21 cellular contexts compared by ENCODE assay signal in the genomic region with DNA sequence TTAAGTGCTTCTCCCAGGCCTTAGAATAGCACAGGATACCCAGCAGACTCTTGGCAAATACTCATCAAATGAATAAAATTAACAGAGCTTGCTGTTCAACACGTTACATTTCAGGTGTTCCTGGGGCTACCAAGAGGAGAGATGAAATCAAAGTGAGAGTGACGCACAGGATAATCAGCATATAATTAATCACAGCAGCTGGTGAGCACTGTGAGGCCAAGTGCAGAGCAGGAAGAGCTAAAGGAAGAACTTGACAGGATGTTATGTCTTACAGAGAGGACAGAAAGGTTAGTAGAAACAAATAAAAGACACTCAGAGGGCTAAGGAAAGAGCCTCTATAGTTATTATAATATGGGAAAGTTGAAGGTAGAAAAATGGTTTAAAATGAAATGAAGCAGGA. TPM values are rescaled to one million over a fixed set of nuclear protein-coding genes. Genes with fewer than 3 reads are reported as not detected.
DNase-seq lines count a peak whose midpoint lies in the region; ATAC-seq and TF ChIP-seq lines count a peak whose summit lies in the region.
"Had no signal": no experiment of that assay in that cellular context is flagged by ENCODE, and none has a peak within 500 bp of the region (broad histone marks: within the 10 kb centered on the region; RNA-seq: fewer than 3 reads in every experiment).

No MANE protein-coding gene starts in this region.

- intact Hi-C loops in activated CD8-positive, alpha-beta T cell treated with anti-CD3 and anti-CD28 coated beads for 36 hours (cut with micrococcal nuclease), result no loop called here
- intact Hi-C loops in right cardiac atrium (cut with DNase I), result no loop called here

- peaks cover 31% of the 10 kb centered on the region for H3K36me3 Mint-ChIP-seq in activated naive CD8-positive, alpha-beta T cell treated with anti-CD3 and anti-CD28 coated beads, Interleukin-2, amount 10 ng/mL, durations not matched to agents 7 days and 5 days
- peaks cover 41% of the 10 kb centered on the region for H3K36me3 Mint-ChIP-seq in activated naive CD8-positive, alpha-beta T cell treated with anti-CD3 and anti-CD28 coated beads for 36 hours
- peaks cover 63% of the 10 kb centered on the region for H3K36me3 Mint-ChIP-seq in activated CD8-positive, alpha-beta T cell treated with anti-CD3 and anti-CD28 coated beads for 36 hours (ENCODE audit: low read depth)

- H3K4me1 Mint-ChIP-seq in activated naive CD8-positive, alpha-beta T cell treated with anti-CD3 and anti-CD28 coated beads, Interleukin-2, amount 10 ng/mL, durations not matched to agents 7 days and 5 days, result peaks cover 34% of the 10 kb centered on the region
- peaks cover 41% of the 10 kb centered on the region for H3K4me1 Mint-ChIP-seq in activated naive CD8-positive, alpha-beta T cell treated with anti-CD3 and anti-CD28 coated beads for 36 hours
- H3K4me1 Mint-ChIP-seq in activated CD8-positive, alpha-beta T cell treated with anti-CD3 and anti-CD28 coated beads for 36 hours (ENCODE audit: low read depth), result peaks cover 52% of the 10 kb centered on the region

- CTCF ChIA-PET in activated CD8-positive, alpha-beta T cell treated with anti-CD3 and anti-CD28 coated beads for 36 hours (lab: Charles Lee), result interaction anchor here (1.1 to 1.6 kb wide), 3 partner anchors 15 to 152 kb away, joined by 4 to 5 read pairs (median 4); a partner anchor contains a TSS

- no peak overlapping the region for H3K4me3 Mint-ChIP-seq in activated naive CD8-positive, alpha-beta T cell treated with anti-CD3 and anti-CD28 coated beads, Interleukin-2, amount 10 ng/mL, durations not matched to agents 7 days and 5 days
- no peak overlapping the region for H3K4me3 Mint-ChIP-seq in activated naive CD8-positive, alpha-beta T cell treated with anti-CD3 and anti-CD28 coated beads for 36 hours
- no peak overlapping the region for H3K4me3 Mint-ChIP-seq in activated CD8-positive, alpha-beta T cell treated with anti-CD3 and anti-CD28 coated beads for 36 hours
- H3K4me3 Mint-ChIP-seq: naive B cell; stimulated activated memory B cell treated with anti-CD40 and anti-IgM and Interleukin-4, amounts not matched to agents 10 μg/mL and 1 μg/mL and 100 μg/mL, for 72 hours had no signal

- no peaks in the 10 kb centered on the region for H3K9me3 ChIP-seq in right cardiac atrium (ENCODE audit: control insufficient read depth, low read length)
- H3K9me3 ChIP-seq: ovary had no signal

- no peak for TF ChIP-seq CTCF in activated CD8-positive, alpha-beta T cell treated with anti-CD3 and anti-CD28 coated beads for 36 hours (IDR thresholded peaks at IDR 0.05)

- DNase-seq in NCI-H1417 (lab: John Stamatoyannopoulos, UW) (peak in 2 of 3 experiments; percentile 8 to 61), NCI-H1417 treated with DMSO at 0.1 percent for 48 hours (lab: John Stamatoyannopoulos, UW) (no peak), right cardiac atrium (no peak), NCI-H128 (lab: John Stamatoyannopoulos, UW; ENCODE audit: unreplicated experiment) (no peak), SK-N-DZ (ENCODE audit: low spot score) (no peak)
- DNase-seq in activated naive CD8-positive, alpha-beta T cell treated with anti-CD3 and anti-CD28 coated beads, Interleukin-2, amount 10 ng/mL, durations not matched to agents 7 days and 5 days, result no peak
- DNase-seq in activated naive CD8-positive, alpha-beta T cell treated with anti-CD3 and anti-CD28 coated beads for 36 hours, result no peak
- no peak for DNase-seq in activated CD8-positive, alpha-beta T cell treated with anti-CD3 and anti-CD28 coated beads for 36 hours
- DNase-seq: 8988T; cerebellar nuclear complex; GDM1; HCEC 1CT; left colon; naive B cell; NCI-H1092 treated with DMSO at 0.1 percent for 48 hours; NCI-H510A treated with DMSO at 0.1 percent for 48 hours; ovary; retina; stimulated activated CD4-positive, alpha-beta T cell treated with anti-CD3 and anti-CD28 coated beads, Interleukin-2, amount 100 ng/mL, for 48 hours had no signal

- no peak for ATAC-seq in activated naive CD8-positive, alpha-beta T cell treated with anti-CD3 and anti-CD28 coated beads, Interleukin-2, amount 10 ng/mL, durations not matched to agents 7 days and 5 days (ENCODE audit: low read depth)
- ATAC-seq in activated CD8-positive, alpha-beta T cell treated with anti-CD3 and anti-CD28 coated beads for 36 hours, result no peak
- ATAC-seq in right cardiac atrium, result peak in 1 of 2 donors; percentile 35
- ATAC-seq: left colon; stimulated activated memory B cell treated with anti-CD40 and anti-IgM and Interleukin-4, amounts not matched to agents 10 μg/mL and 1 μg/mL and 100 μg/mL, for 72 hours had no signal

- H3K27me3 Mint-ChIP-seq in activated naive CD8-positive, alpha-beta T cell treated with anti-CD3 and anti-CD28 coated beads, Interleukin-2, amount 10 ng/mL, durations not matched to agents 7 days and 5 days, result no peaks in the 10 kb centered on the region
- no peaks in the 10 kb centered on the region for H3K27me3 Mint-ChIP-seq in activated naive CD8-positive, alpha-beta T cell treated with anti-CD3 and anti-CD28 coated beads for 36 hours
- no peaks in the 10 kb centered on the region for H3K27me3 Mint-ChIP-seq in activated CD8-positive, alpha-beta T cell treated with anti-CD3 and anti-CD28 coated beads for 36 hours
- H3K27me3 Mint-ChIP-seq: naive B cell; stimulated activated memory B cell treated with anti-CD40 and anti-IgM and Interleukin-4, amounts not matched to agents 10 μg/mL and 1 μg/mL and 100 μg/mL, for 72 hours had no signal

- no peaks in the 10 kb centered on the region for H3K9me3 Mint-ChIP-seq in activated naive CD8-positive, alpha-beta T cell treated with anti-CD3 and anti-CD28 coated beads, Interleukin-2, amount 10 ng/mL, durations not matched to agents 7 days and 5 days
- H3K9me3 Mint-ChIP-seq in activated naive CD8-positive, alpha-beta T cell treated with anti-CD3 and anti-CD28 coated beads for 36 hours, result no peaks in the 10 kb centered on the region
- no peaks in the 10 kb centered on the region for H3K9me3 Mint-ChIP-seq in activated CD8-positive, alpha-beta T cell treated with anti-CD3 and anti-CD28 coated beads for 36 hours
- H3K9me3 Mint-ChIP-seq: naive B cell; stimulated activated memory B cell treated with anti-CD40 and anti-IgM and Interleukin-4, amounts not matched to agents 10 μg/mL and 1 μg/mL and 100 μg/mL, for 72 hours had no signal

- H3K27me3 ChIP-seq in right cardiac atrium (ENCODE audit: control insufficient read depth, insufficient read depth), result no peaks in the 10 kb centered on the region
- H3K27me3 ChIP-seq: ovary had no signal

- POLR2A ChIA-PET in activated naive CD8-positive, alpha-beta T cell treated with anti-CD3 and anti-CD28 coated beads, Interleukin-2, amount 10 ng/mL, durations not matched to agents 7 days and 5 days (lab: Charles Lee), result interaction anchor here (1.5 kb wide), 1 partner anchor 8 kb away, joined by 4 read pairs; a partner anchor contains a TSS
- POLR2A ChIA-PET in activated CD8-positive, alpha-beta T cell treated with anti-CD3 and anti-CD28 coated beads for 36 hours (lab: Charles Lee), result interaction anchor here (0.7 to 2.9 kb wide), 2 partner anchors 14 to 34 kb away, joined by 3 to 12 read pairs; no protein-coding TSS in a partner anchor

- peaks cover 18% of the 10 kb centered on the region for H3K4me1 ChIP-seq in right cardiac atrium (ENCODE audit: control insufficient read depth, insufficient read depth, low read length)

- H3K4me3 ChIP-seq in right cardiac atrium (ENCODE audit: low read length), result no peak overlapping the region
- H3K4me3 ChIP-seq: ovary had no signal

- peak overlapping the region; percentile 74 for H3K27ac ChIP-seq in right cardiac atrium (ENCODE audit: low read length)
- H3K27ac ChIP-seq: HL-60, ovary had no signal

- WGBS in right cardiac atrium, result 47% methylated on average over 2 of the region's 2 CpGs

- peak overlapping the region; percentile 59 for H3K27ac Mint-ChIP-seq in activated naive CD8-positive, alpha-beta T cell treated with anti-CD3 and anti-CD28 coated beads, Interleukin-2, amount 10 ng/mL, durations not matched to agents 7 days and 5 days
- H3K27ac Mint-ChIP-seq in activated naive CD8-positive, alpha-beta T cell treated with anti-CD3 and anti-CD28 coated beads for 36 hours, result no peak overlapping the region
- H3K27ac Mint-ChIP-seq in activated CD8-positive, alpha-beta T cell treated with anti-CD3 and anti-CD28 coated beads for 36 hours, result peak overlapping the region; percentile 44
- H3K27ac Mint-ChIP-seq: stimulated activated memory B cell treated with anti-CD40 and anti-IgM and Interleukin-4, amounts not matched to agents 10 μg/mL and 1 μg/mL and 100 μg/mL, for 72 hours had no signal

RNA-seq across cellular contexts. Expression of a gene that starts 8.8 kb away (rescaled TPM):
- total RNA-seq in activated naive CD8-positive, alpha-beta T cell treated with anti-CD3 and anti-CD28 coated beads, Interleukin-2, amount 10 ng/mL, durations not matched to agents 7 days and 5 days, result 10 to 100 TPM; 18.5 to 19.9 TPM
- 10 to 100 TPM; 55.1 to 58.4 TPM for total RNA-seq in activated naive CD8-positive, alpha-beta T cell treated with anti-CD3 and anti-CD28 coated beads for 36 hours
- total RNA-seq in activated CD8-positive, alpha-beta T cell treated with anti-CD3 and anti-CD28 coated beads for 36 hours, result 10 to 100 TPM; 34.5 to 35.6 TPM
- 10 to 100 TPM; 49.4 to 72.4 (median 63.7) TPM for total RNA-seq in right cardiac atrium
- polyA plus RNA-seq in right cardiac atrium, result 75.6 TPM
- polyA plus RNA-seq in SK-N-DZ (2014; cell fraction: cytosol; rRNA removed), result 92.8 and 98.3 TPM in 2 replicates
- 40.9 and 44.3 TPM in 2 replicates for polyA plus RNA-seq in SK-N-DZ (2014; cell fraction: nucleus; rRNA removed)

RNA-seq across cellular contexts. Expression of a gene that starts 19.9 kb away (rescaled TPM):
- total RNA-seq in activated naive CD8-positive, alpha-beta T cell treated with anti-CD3 and anti-CD28 coated beads, Interleukin-2, amount 10 ng/mL, durations not matched to agents 7 days and 5 days, result 10 to 100 TPM; 45.3 to 46.0 TPM
- 10 to 100 TPM; 32.1 to 32.7 TPM for total RNA-seq in activated naive CD8-positive, alpha-beta T cell treated with anti-CD3 and anti-CD28 coated beads for 36 hours
- total RNA-seq in activated CD8-positive, alpha-beta T cell treated with anti-CD3 and anti-CD28 coated beads for 36 hours, result 10 to 100 TPM; 24.7 to 29.8 TPM
- 10 to 100 TPM; 69.4 to 83.9 (median 79.1) TPM for total RNA-seq in right cardiac atrium
- polyA plus RNA-seq in right cardiac atrium, result 53.2 TPM
- 23.4 and 37.6 TPM in 2 replicates for polyA plus RNA-seq in SK-N-DZ (2014; cell fraction: cytosol; rRNA removed)
- polyA plus RNA-seq in SK-N-DZ (2014; cell fraction: nucleus; rRNA removed), result 15.3 and 17.5 TPM in 2 replicates

RNA-seq across cellular contexts. Expression of a gene that starts 26.6 kb away (rescaled TPM):
- total RNA-seq in activated naive CD8-positive, alpha-beta T cell treated with anti-CD3 and anti-CD28 coated beads, Interleukin-2, amount 10 ng/mL, durations not matched to agents 7 days and 5 days, result 1 to 10 TPM in 1 of 2 experiments, under 1 TPM in 1; 0.99 to 1.3 TPM
- 1 to 10 TPM in 1 of 2 experiments, under 1 TPM in 1; 0.72 to 1.2 TPM for total RNA-seq in activated naive CD8-positive, alpha-beta T cell treated with anti-CD3 and anti-CD28 coated beads for 36 hours
- 1 to 10 TPM in 1 of 2 experiments, under 1 TPM in 1; 0.69 to 1.2 TPM for total RNA-seq in activated CD8-positive, alpha-beta T cell treated with anti-CD3 and anti-CD28 coated beads for 36 hours
- 10 to 100 TPM; 31.7 to 80.9 (median 70.3) TPM for total RNA-seq in right cardiac atrium
- 27.5 TPM for polyA plus RNA-seq in right cardiac atrium
- polyA plus RNA-seq in SK-N-DZ (2014; cell fraction: cytosol; rRNA removed), result 0.09 and 0.37 TPM in 2 replicates
- polyA plus RNA-seq in SK-N-DZ (2014; cell fraction: nucleus; rRNA removed), result 0.07 and 0.27 TPM in 2 replicates

Comparison
In these comparisons a context has a peak if more than half of its experiments do, and no peak if none do; other contexts are left out.
1. DNase-seq: peak in NCI-H1417 (2 of 3); none in NCI-H1417 treated with DMSO at 0.1 percent for 48 hours (single experiment), activated naive CD8-positive, alpha-beta T cell treated with anti-CD3 and anti-CD28 coated beads, Interleukin-2, amount 10 ng/mL, durations not matched to agents 7 days and 5 days (single experiment), activated naive CD8-positive, alpha-beta T cell treated with anti-CD3 and anti-CD28 coated beads for 36 hours (single experiment), activated CD8-positive, alpha-beta T cell treated with anti-CD3 and anti-CD28 coated beads for 36 hours (single experiment), right cardiac atrium (0 of 3), NCI-H128 (single experiment) and SK-N-DZ (single experiment).
2. RNA of a gene that starts 26.6 kb away (total RNA-seq): 31.7 to 80.9 TPM in right cardiac atrium; 0.99 to 1.3 TPM in activated naive CD8-positive, alpha-beta T cell treated with anti-CD3 and anti-CD28 coated beads, Interleukin-2, amount 10 ng/mL, durations not matched to agents 7 days and 5 days, 0.69 to 1.2 TPM in activated CD8-positive, alpha-beta T cell treated with anti-CD3 and anti-CD28 coated beads for 36 hours and 0.72 to 1.2 TPM in activated naive CD8-positive, alpha-beta T cell treated with anti-CD3 and anti-CD28 coated beads for 36 hours; every median in the first group is over 10 times any median in the second.